Comparison of ENCODE assay signal across 11 cellular contexts in the genomic region with DNA sequence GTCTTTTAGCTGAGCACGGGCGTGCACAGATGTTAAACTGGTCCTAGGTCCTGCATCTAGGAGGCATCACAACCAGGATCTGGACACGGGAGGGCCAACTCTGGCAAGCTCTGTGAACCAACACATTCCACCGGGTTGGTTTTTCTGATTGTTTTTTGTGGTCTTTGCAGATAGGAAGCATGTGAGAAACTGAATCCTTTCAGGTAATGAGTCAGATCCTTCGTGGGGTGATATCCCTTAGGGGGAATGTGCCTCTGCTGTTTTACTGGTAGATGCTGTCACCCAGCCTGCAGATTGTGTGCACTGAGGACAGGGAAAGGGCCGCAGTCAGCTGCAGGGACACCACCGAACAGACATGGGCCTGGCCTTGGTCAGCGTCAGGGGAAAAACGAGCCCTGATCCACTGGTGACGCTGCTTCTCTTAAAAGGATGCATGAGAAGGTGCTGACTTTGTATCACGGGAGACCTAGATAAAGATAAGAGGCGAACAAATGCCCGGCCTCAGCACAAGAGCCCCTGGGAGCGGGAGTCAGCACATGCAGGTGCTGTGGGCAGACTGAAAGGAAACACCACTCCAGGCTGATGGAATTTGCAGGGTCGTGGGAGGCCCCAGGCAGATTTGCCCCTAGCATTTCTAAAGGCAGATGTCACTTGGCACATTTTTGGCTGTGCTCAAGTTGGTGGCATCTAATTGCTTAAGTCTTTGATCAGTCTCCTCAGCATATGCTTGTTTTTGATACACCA. TPM values are rescaled to one million over a fixed set of nuclear protein-coding genes. Genes with fewer than 3 reads are reported as not detected.
A peak's percentile ranks its signal among the peaks of the same experiment; 100 is the strongest.
DNase-seq lines count a peak whose midpoint lies in the region; ATAC-seq and TF ChIP-seq lines count a peak whose summit lies in the region.
"Had no signal": no experiment of that assay in that cellular context is flagged by ENCODE, and none has a peak within 500 bp of the region (broad histone marks: within the 10 kb centered on the region; RNA-seq: fewer than 3 reads in every experiment).

No MANE protein-coding gene starts in this region.

- H3K4me2 ChIP-seq in mesenchymal stem cell (ENCODE audit: low read length, poor library complexity, severe bottlenecking): no peak overlapping the region

- no peak overlapping the region for H3K27ac Mint-ChIP-seq in activated naive CD8-positive, alpha-beta T cell treated with anti-CD3 and anti-CD28 coated beads, Interleukin-2, amount 50 U/mL, for 24 hours
- H3K27ac Mint-ChIP-seq: nephron had no signal

- no peak overlapping the region for H3K18ac ChIP-seq in mesenchymal stem cell (ENCODE audit: low read depth in 1 of 2, low read length in 2 of 2)

- no peaks in the 10 kb centered on the region for H3K27me3 Mint-ChIP-seq in activated naive CD8-positive, alpha-beta T cell treated with anti-CD3 and anti-CD28 coated beads, Interleukin-2, amount 50 U/mL, for 24 hours

- no peak overlapping the region for H2AFZ ChIP-seq in mesenchymal stem cell (ENCODE audit: low read depth, low read length)

- H3K27ac ChIP-seq in HUES6 (ENCODE audit: low read depth, low read length) (no peak overlapping the region), mesenchymal stem cell (ENCODE audit: low read length, poor library complexity, severe bottlenecking) (peak overlapping the region; percentile 55), psoas muscle (no peak overlapping the region)

- peak overlapping the region in 1 of 2 experiments; percentile 35 for H3K14ac ChIP-seq in mesenchymal stem cell (ENCODE audit: low read length in 2 of 2)

- H3K23ac ChIP-seq in mesenchymal stem cell (ENCODE audit: low read length in 2 of 2): peak overlapping the region in 1 of 2 experiments; percentile 14

- no peak overlapping the region for H2BK12ac ChIP-seq in mesenchymal stem cell (ENCODE audit: low read length in 2 of 2)

- H3K4me1 ChIP-seq in HUES6 (ENCODE audit: control insufficient read depth, insufficient read depth, low read length) (peaks cover 17% of the 10 kb centered on the region), mesenchymal stem cell (ENCODE audit: control insufficient read depth, insufficient read depth, low read depth, low read length) (peaks cover 42% of the 10 kb centered on the region), psoas muscle (peaks cover 20% of the 10 kb centered on the region)

- no peak overlapping the region for H3K4ac ChIP-seq in mesenchymal stem cell (ENCODE audit: low read depth in 1 of 2, low read length in 2 of 2)

- H3K4me3 ChIP-seq in HUES6 (ENCODE audit: low read depth, low read length) (no peak overlapping the region), mesenchymal stem cell (ENCODE audit: insufficient read depth in 1 of 2, low read depth in 1 of 2, low read length in 2 of 2) (no peak overlapping the region), psoas muscle (no peak overlapping the region)

- no peak overlapping the region for H2BK120ac ChIP-seq in mesenchymal stem cell (ENCODE audit: low read depth, low read length)

- H3K9me3 Mint-ChIP-seq in activated naive CD8-positive, alpha-beta T cell treated with anti-CD3 and anti-CD28 coated beads, Interleukin-2, amount 50 U/mL, for 24 hours: no peaks in the 10 kb centered on the region
- H3K9me3 Mint-ChIP-seq: nephron had no signal

- no peak overlapping the region for H4K8ac ChIP-seq in mesenchymal stem cell (ENCODE audit: low read length)

- DNase-seq in EL (peak; percentile 82), mesenchymal stem cell (peak; percentile 22), psoas muscle (no peak), NCI-H2196 treated with DMSO at 0.1 percent for 48 hours (lab: John Stamatoyannopoulos, UW; ENCODE audit: unreplicated experiment) (no peak), posterior vena cava (ENCODE audit: low spot score) (no peak), COLO668 (lab: John Stamatoyannopoulos, UW; ENCODE audit: unreplicated experiment) (no peak)
- DNase-seq in activated naive CD8-positive, alpha-beta T cell treated with anti-CD3 and anti-CD28 coated beads, Interleukin-2, amount 50 U/mL, for 24 hours: no peak
- DNase-seq: DMS53, NCI-H2081 had no signal

- intact Hi-C loops in psoas muscle (cut with DNase I) (no loop called here), posterior vena cava (cut with DNase I) (no loop called here)

- peaks cover 4% of the 10 kb centered on the region for H3K79me1 ChIP-seq in mesenchymal stem cell (replicated peaks; ENCODE audit: low read length, poor library complexity, severe bottlenecking)

- peaks cover 40% of the 10 kb centered on the region for H3K4me1 Mint-ChIP-seq in activated naive CD8-positive, alpha-beta T cell treated with anti-CD3 and anti-CD28 coated beads, Interleukin-2, amount 50 U/mL, for 24 hours
- H3K4me1 Mint-ChIP-seq: nephron had no signal

- no peak for TF ChIP-seq CTCF in psoas muscle (IDR thresholded peaks at IDR 0.05)

- no peak overlapping the region for H4K91ac ChIP-seq in mesenchymal stem cell (ENCODE audit: low read length)

- no peak overlapping the region for H2BK15ac ChIP-seq in mesenchymal stem cell (ENCODE audit: low read depth, poor library complexity, severe bottlenecking)

- H2BK5ac ChIP-seq in mesenchymal stem cell (ENCODE audit: low read depth, low read length, poor library complexity, severe bottlenecking): no peak overlapping the region

- peak overlapping the region; percentile 18 for H2AK5ac ChIP-seq in mesenchymal stem cell (ENCODE audit: low read length, severe bottlenecking)

- H3K36me3 ChIP-seq in HUES6 (ENCODE audit: control insufficient read depth, insufficient read depth, low read length) (no peaks in the 10 kb centered on the region), mesenchymal stem cell (ENCODE audit: control insufficient read depth in 1 of 2, insufficient read depth in 2 of 2, low read depth in 1 of 2, low read length in 2 of 2) (peaks cover 4 to 5% of the 10 kb centered on the region in 2 experiments), psoas muscle (ENCODE audit: insufficient read depth in 1 of 2, low read depth in 1 of 2) (peaks cover 0 to 30% of the 10 kb centered on the region in 2 donors)

- H3K36me3 Mint-ChIP-seq in activated naive CD8-positive, alpha-beta T cell treated with anti-CD3 and anti-CD28 coated beads, Interleukin-2, amount 50 U/mL, for 24 hours (ENCODE audit: low read depth): peaks cover 19% of the 10 kb centered on the region

- 72% methylated on average over 15 of the region's 15 CpGs for WGBS in mesenchymal stem cell
- 83 to 86% (median 85%) methylated on average over 15 of the region's 15 CpGs for WGBS in psoas muscle, 3 donors

- no peak overlapping the region for H3K4me3 Mint-ChIP-seq in activated naive CD8-positive, alpha-beta T cell treated with anti-CD3 and anti-CD28 coated beads, Interleukin-2, amount 50 U/mL, for 24 hours
- H3K4me3 Mint-ChIP-seq: nephron had no signal

- H3K9me3 ChIP-seq in HUES6 (ENCODE audit: control insufficient read depth, insufficient read depth, low read depth, low read length): no peaks in the 10 kb centered on the region
- H3K9me3 ChIP-seq in mesenchymal stem cell (ENCODE audit: control insufficient read depth, low read length): no peaks in the 10 kb centered on the region
- no peaks in the 10 kb centered on the region for H3K9me3 ChIP-seq in psoas muscle

- H3K9ac ChIP-seq in HUES6 (ENCODE audit: low read length): peak overlapping the region; percentile 10
- no peak overlapping the region for H3K9ac ChIP-seq in mesenchymal stem cell (ENCODE audit: low read length)

- ATAC-seq in activated naive CD8-positive, alpha-beta T cell treated with anti-CD3 and anti-CD28 coated beads, Interleukin-2, amount 50 U/mL, for 24 hours: peak; percentile 34
- no peak for ATAC-seq in psoas muscle

- H3K27me3 ChIP-seq in HUES6 (ENCODE audit: control insufficient read depth, insufficient read depth, low read length): no peaks in the 10 kb centered on the region
- H3K27me3 ChIP-seq in mesenchymal stem cell (ENCODE audit: control insufficient read depth in 1 of 2, insufficient read depth in 1 of 2, low read length in 2 of 2): no peaks in the 10 kb centered on the region
- H3K27me3 ChIP-seq in psoas muscle (ENCODE audit: insufficient read depth in 3 of 3, low read length in 2 of 3): no peaks in the 10 kb centered on the region

RNA-seq across cellular contexts. Expression of gene DOP1B, which starts 51.1 kb away (rescaled TPM):
- 1.8 TPM for polyA plus RNA-seq in mesenchymal stem cell (2013, experiment 1 of 2)
- 1.8 TPM for polyA plus RNA-seq in mesenchymal stem cell (2013, experiment 2 of 2)
- 10 to 100 TPM; 12.8 to 20.7 (median 14.3) TPM for total RNA-seq in psoas muscle
- 1 to 10 TPM; 3.1 to 7.4 (median 4.7) TPM for polyA plus RNA-seq in psoas muscle
- 10 to 100 TPM; 12.4 to 17.2 TPM for total RNA-seq in posterior vena cava

Comparison
In these comparisons a context has a peak if more than half of its experiments do, and no peak if none do; other contexts are left out.
1. DNase-seq: peak in EL (single experiment) and mesenchymal stem cell (single experiment); none in activated naive CD8-positive, alpha-beta T cell treated with anti-CD3 and anti-CD28 coated beads, Interleukin-2, amount 50 U/mL, for 24 hours (single experiment), psoas muscle (0 of 2), NCI-H2196 treated with DMSO at 0.1 percent for 48 hours (single experiment), posterior vena cava (single experiment) and COLO668 (single experiment).